Comparison of ENCODE assay signal across 8 cellular contexts in the genomic region with DNA sequence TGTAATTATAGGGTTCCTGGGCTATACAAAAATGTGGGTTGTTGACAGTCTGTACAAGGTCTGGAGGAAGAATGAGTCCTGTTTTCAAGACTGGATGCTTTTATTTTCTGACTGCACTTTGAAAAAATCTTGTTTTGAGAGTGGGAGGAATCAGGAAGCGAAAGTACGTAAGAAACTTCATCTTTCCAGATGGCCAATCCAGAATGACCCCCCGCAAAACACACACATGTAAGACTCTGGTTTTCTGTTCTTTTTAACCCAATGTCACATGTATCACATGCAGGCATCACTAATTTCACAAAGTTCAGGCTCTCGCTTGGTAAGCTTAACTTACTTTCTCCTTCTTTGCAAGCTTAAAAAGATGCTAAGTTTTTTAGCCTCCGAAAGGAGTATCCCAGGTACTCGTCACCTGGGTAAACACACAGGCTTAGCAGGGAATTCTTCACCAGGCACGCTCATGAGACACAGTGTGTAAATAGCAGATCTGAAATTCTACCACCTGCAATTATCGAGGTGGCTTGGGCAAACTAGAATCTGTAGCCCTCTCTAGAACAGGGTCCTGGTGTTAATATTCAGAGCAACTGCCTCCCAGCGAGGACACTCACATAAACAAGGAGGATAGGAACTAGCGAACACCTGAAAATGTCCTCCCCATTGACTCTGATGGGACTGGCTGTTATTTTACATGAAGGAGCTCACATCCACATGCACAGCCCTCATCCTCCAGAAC.
DNase-seq lines count a peak whose midpoint lies in the region; ATAC-seq lines count a peak whose summit lies in the region.

No MANE protein-coding gene starts in this region.

- DNase-seq in NCI-H1417 (lab: John Stamatoyannopoulos, UW) (peak in 2 of 3 experiments; percentile 72 to 86), NCI-H1417 treated with DMSO at 0.1 percent for 48 hours (lab: John Stamatoyannopoulos, UW) (no peak), left lobe of liver (ENCODE audit: low spot score) (no peak), immature natural killer cell (no peak), germinal center (ENCODE audit: low spot score) (no peak)

- ATAC-seq in GM21526 (IDR thresholded peaks at IDR 0.05; ENCODE audit: low FRiP score, unreplicated experiment) (peak; percentile 50), HG03280 (IDR thresholded peaks at IDR 0.05; ENCODE audit: unreplicated experiment) (peak; percentile 27), left lobe of liver (no peak)

- no peak overlapping the region for H3K4me3 Mint-ChIP-seq in dendritic cell treated with granulocyte-macrophage colony-stimulating factor and Interleukin-4, amounts not matched to agents 40 ng/mL and 50 ng/mL, for 4 days
- H3K4me3 Mint-ChIP-seq in immature natural killer cell: no peak overlapping the region

- H3K27ac Mint-ChIP-seq in dendritic cell treated with granulocyte-macrophage colony-stimulating factor and Interleukin-4, amounts not matched to agents 40 ng/mL and 50 ng/mL, for 4 days: peak overlapping the region; percentile 18
- no peak overlapping the region for H3K27ac Mint-ChIP-seq in immature natural killer cell

- no peaks in the 10 kb centered on the region for H3K9me3 Mint-ChIP-seq in dendritic cell treated with granulocyte-macrophage colony-stimulating factor and Interleukin-4, amounts not matched to agents 40 ng/mL and 50 ng/mL, for 4 days
- no peaks in the 10 kb centered on the region for H3K9me3 Mint-ChIP-seq in immature natural killer cell

- peaks cover 13% of the 10 kb centered on the region for H3K4me1 Mint-ChIP-seq in dendritic cell treated with granulocyte-macrophage colony-stimulating factor and Interleukin-4, amounts not matched to agents 40 ng/mL and 50 ng/mL, for 4 days (ENCODE audit: low read depth)
- H3K4me1 Mint-ChIP-seq in immature natural killer cell: no peaks in the 10 kb centered on the region

- H3K36me3 Mint-ChIP-seq in dendritic cell treated with granulocyte-macrophage colony-stimulating factor and Interleukin-4, amounts not matched to agents 40 ng/mL and 50 ng/mL, for 4 days (ENCODE audit: low read depth): no peaks in the 10 kb centered on the region
- H3K36me3 Mint-ChIP-seq in immature natural killer cell: no peaks in the 10 kb centered on the region

- no peaks in the 10 kb centered on the region for H3K27me3 Mint-ChIP-seq in dendritic cell treated with granulocyte-macrophage colony-stimulating factor and Interleukin-4, amounts not matched to agents 40 ng/mL and 50 ng/mL, for 4 days
- peaks cover 1 to 5% (median 4%) of the 10 kb centered on the region in 3 donors for H3K27me3 Mint-ChIP-seq in immature natural killer cell (ENCODE audit: low read depth in 3 of 3)

- intact Hi-C loops in dendritic cell treated with granulocyte-macrophage colony-stimulating factor and Interleukin-4, amounts not matched to agents 40 ng/mL and 50 ng/mL, for 4 days (cut with micrococcal nuclease): loop anchor here (5.0 kb wide), 2 partner anchors 57 to 58 kb away; no protein-coding TSS in a partner anchor

Comparison
In these comparisons a context has a peak if more than half of its experiments do, and no peak if none do; other contexts are left out.
1. DNase-seq: peak in NCI-H1417 (2 of 3); none in NCI-H1417 treated with DMSO at 0.1 percent for 48 hours (single experiment), left lobe of liver (single experiment), immature natural killer cell (0 of 3) and germinal center (single experiment).